Comparison of ENCODE assay signal across 8 cellular contexts in the genomic region with DNA sequence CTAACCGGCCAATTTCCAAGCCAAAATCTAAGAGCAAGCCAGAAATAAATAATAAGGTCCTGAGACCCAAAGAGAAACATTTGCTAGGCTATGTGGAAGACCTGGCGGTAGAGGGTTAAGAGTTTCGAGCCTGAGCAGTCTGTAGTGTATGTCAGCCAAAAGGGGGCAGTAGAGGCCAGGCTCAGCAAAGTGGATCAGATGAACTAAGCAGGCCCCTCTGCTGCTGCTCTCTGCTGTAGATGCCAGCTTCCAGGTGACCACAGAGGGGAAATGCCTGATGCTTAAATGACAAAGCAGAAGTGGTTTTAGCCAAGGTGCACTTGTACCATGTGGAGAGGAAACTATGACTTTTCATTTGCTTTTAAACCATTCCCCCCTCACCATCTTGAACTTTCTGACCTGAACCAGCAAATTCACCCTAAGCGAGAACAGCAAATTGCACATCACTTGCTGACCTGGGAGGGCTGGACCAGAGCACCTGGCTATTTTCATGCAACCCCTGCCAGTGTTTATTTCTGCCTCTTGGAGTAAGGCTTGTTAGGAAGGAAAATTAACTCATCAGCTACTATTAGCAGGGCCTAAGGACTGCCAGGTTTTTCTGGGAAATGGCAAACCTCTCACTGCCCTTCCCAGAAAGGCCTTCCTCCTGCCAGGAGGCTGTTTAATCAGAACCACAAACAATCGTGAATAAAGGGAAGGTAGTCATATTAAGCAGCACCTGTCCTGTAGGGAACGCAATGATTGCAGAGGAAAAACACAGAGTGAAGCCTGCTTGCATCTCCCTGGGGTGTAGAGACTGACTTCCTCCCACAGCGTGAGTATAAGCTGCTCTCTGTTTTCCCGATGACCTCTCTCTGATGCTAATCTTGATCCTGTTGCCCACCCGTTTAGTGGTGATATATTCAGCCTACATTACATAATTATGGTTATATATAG.
A peak's percentile ranks its signal among the peaks of the same experiment; 100 is the strongest.
DNase-seq lines count a peak whose midpoint lies in the region; TF ChIP-seq lines count a peak whose summit lies in the region.

No MANE protein-coding gene starts in this region.

- peak; percentile 40 for DNase-seq in AG08396 (ENCODE audit: low spot score)
- peak; percentile 30 for DNase-seq in GM10248 (ENCODE audit: extremely low spot score)
- peak; percentile 62 for DNase-seq in H7
- DNase-seq in KBM-7 = peak; percentile 56
- peak; percentile 76 for DNase-seq in SK-MEL-5 (ENCODE audit: low read depth, low spot score)
- peak; percentile 61 for DNase-seq in fibroblast of the aortic adventitia (ENCODE audit: low read depth)
- peak; percentile 67 for DNase-seq in renal cortical epithelial cell (ENCODE audit: low read depth)
- DNase-seq in NCI-H187 treated with DMSO at 0.1 percent for 48 hours (lab: John Stamatoyannopoulos, UW) = no peak

- TF ChIP-seq CTCF in GM10248 (IDR thresholded peaks at IDR 0.05; ENCODE audit: control extremely low read depth, extremely low read depth, low read depth, missing control alignments) = peak; percentile 70
- peak; percentile 66 for TF ChIP-seq CTCF in fibroblast of the aortic adventitia (IDR thresholded peaks at IDR 0.05; ENCODE audit: insufficient read depth, low read length)

- H3K36me3 ChIP-seq in H7 (replicated peaks; ENCODE audit: control insufficient read depth, insufficient read depth, low read length) = no peaks in the 10 kb centered on the region

- H3K4me3 ChIP-seq in H7 (ENCODE audit: insufficient read depth, low read depth, low read length) = no peak overlapping the region
- no peak overlapping the region for H3K4me3 ChIP-seq in fibroblast of the aortic adventitia (ENCODE audit: low read depth, low read length)

- in situ Hi-C loops in KBM-7 (cut with MboI; ENCODE audit: low pct_unique_long_range_greater_than_20kb, low sequenced_read_pairs) (no loop called here), SK-MEL-5 (cut with HindIII; ENCODE audit: low pct_unique_long_range_greater_than_20kb, low sequenced_read_pairs) (no loop called here)

- CTCF ChIA-PET in GM10248 (lab: Yijun Ruan, JAX) = interaction anchor here (0.9 kb wide), 1 partner anchor 9 kb away, joined by 4 read pairs; no protein-coding TSS in a partner anchor

- H3K27me3 ChIP-seq in H7 (ENCODE audit: control insufficient read depth, insufficient read depth, low read length) = no peaks in the 10 kb centered on the region

- POLR2A ChIA-PET in GM10248 (lab: Yijun Ruan, JAX) = no interaction called here
